Comparison of ENCODE assay signal across 11 cellular contexts in the genomic region with DNA sequence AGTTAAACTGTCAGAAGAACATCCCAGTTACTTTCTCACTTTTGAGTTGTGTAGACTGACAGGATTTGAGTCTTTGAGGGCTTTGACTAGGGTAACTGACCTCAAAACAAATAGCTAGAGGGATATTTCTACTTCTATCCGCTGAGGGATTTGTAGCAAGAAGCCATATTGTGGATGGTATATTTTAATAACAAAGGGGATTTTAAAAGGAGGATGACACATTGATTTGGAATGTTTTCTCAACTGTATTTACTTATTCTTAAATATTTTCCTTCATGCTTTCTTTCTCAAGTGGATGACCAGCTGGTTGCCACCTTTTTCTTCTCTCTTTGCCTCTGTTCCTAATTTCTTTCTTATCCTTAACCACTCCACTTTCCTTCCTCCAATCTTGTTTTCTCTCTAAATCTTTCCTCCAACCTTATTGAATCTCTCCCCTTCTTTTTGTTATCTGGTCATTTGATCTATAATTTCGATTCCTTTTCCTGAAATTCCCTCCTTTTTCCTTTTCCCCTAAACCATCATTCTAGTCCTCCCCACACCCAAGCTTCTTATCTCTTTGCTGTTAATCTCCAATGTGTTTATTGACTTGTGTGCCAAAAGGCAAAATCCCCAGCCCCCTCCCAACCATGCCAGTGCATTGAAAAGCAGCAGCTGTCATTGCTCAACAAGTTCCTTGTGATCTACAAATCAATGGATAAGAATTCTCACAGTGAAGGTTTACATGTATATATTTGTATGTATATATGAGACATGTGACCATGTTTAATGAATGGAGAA.
DNase-seq lines count a peak whose midpoint lies in the region; ATAC-seq lines count a peak whose summit lies in the region.
"Had no signal": no experiment of that assay in that cellular context is flagged by ENCODE, and none has a peak within 500 bp of the region (broad histone marks: within the 10 kb centered on the region; RNA-seq: fewer than 3 reads in every experiment).

No MANE protein-coding gene starts in this region.

- H3K27ac ChIP-seq in epithelial cell of prostate: peak overlapping the region; percentile 72
- H3K27ac ChIP-seq: neutrophil had no signal

- in situ Hi-C loops in Caki2 (cut with HindIII; ENCODE audit: low pct_unique_long_range_greater_than_20kb, low sequenced_read_pairs): no loop called here

- DNase-seq in Caki2 (ENCODE audit: low read depth) (peak; percentile 60), NCI-H82 treated with DMSO at 0.1 percent for 48 hours (lab: John Stamatoyannopoulos, UW; ENCODE audit: unreplicated experiment) (peak; percentile 53), epithelial cell of prostate (ENCODE audit: low read depth, low spot score) (no peak), myocyte (ENCODE audit: low read depth) (peak; percentile 34), GM19240 (ENCODE audit: insufficient read length, low spot score) (no peak)
- DNase-seq in stimulated activated CD4-positive, alpha-beta T cell treated with anti-CD3 and anti-CD28 coated beads, Interleukin-4, amount 100 ng/mL, for 4 hours: no peak
- DNase-seq: aorta, NCI-H510A had no signal

- ATAC-seq in GM19351 (IDR thresholded peaks at IDR 0.05; ENCODE audit: unreplicated experiment) (no peak), GM18858 (IDR thresholded peaks at IDR 0.05; ENCODE audit: unreplicated experiment) (no peak)

Comparison
In these comparisons a context has a peak if more than half of its experiments do, and no peak if none do; other contexts are left out.
1. DNase-seq: peak in Caki2 (single experiment), NCI-H82 treated with DMSO at 0.1 percent for 48 hours (single experiment) and myocyte (single experiment); none in epithelial cell of prostate (single experiment), stimulated activated CD4-positive, alpha-beta T cell treated with anti-CD3 and anti-CD28 coated beads, Interleukin-4, amount 100 ng/mL, for 4 hours (0 of 2) and GM19240 (single experiment).